Comparison of ENCODE assay signal across 8 cellular contexts in the genomic region with DNA sequence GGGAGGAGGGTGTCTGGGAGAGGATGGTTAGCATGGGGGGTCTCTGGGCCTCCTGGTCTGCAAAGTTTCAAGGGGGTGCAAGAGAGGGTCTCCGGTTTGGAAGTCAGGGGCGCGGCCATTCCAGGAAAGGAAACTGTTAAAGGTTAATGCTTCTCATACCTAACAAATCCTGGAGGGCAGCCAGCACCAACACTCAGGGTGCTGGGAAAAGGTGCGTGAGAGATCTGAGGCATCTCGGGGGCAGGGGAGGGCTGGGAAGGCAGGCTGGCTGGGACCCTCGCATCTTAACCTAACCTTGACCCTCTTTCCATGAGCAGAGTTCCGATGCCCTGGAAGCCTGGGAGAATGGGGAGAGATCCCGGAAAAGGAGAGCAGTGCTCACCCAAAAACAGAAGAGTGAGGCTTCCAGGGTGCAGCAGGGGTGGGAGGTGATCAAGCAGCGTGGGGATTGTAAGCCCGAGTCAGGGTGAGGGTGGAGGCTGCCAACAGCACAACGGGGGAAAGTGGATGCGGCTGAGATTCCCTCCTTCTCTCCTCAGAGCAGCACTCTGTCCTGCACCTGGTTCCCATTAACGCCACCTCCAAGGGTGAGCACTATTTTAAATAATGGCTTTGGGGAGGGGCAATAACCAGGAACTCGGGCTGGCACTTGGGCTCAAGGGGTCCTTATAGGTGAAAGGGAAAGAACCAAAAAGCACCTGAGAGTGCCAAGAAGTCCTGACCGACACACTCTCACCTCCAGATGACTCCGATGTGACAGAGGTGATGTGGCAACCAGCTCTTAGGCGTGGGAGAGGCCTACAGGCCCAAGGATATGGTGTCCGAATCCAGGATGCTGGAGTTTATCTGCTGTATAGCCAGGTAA. TPM values are rescaled to one million over a fixed set of nuclear protein-coding genes. Genes with fewer than 3 reads are reported as not detected.
A peak's percentile ranks its signal among the peaks of the same experiment; 100 is the strongest.
DNase-seq lines count a peak whose midpoint lies in the region; TF ChIP-seq lines count a peak whose summit lies in the region.

No MANE protein-coding gene starts in this region.

- H3K4me2 ChIP-seq in OCI-LY3 (ENCODE audit: low read length) = peak overlapping the region; percentile 100
- H3K4me2 ChIP-seq in parathyroid adenoma (ENCODE audit: low read length) = peak overlapping the region; percentile 99

- H3K27me3 ChIP-seq in OCI-LY3 (ENCODE audit: low read depth, low read length) (no peaks in the 10 kb centered on the region), parathyroid adenoma (ENCODE audit: control insufficient read depth, insufficient read depth, low read length) (no peaks in the 10 kb centered on the region)

- H3K4me1 ChIP-seq in OCI-LY3 (ENCODE audit: low read length) = peaks cover 42% of the 10 kb centered on the region
- H3K4me1 ChIP-seq in parathyroid adenoma = peaks cover 31% of the 10 kb centered on the region

- H3K9me3 Mint-ChIP-seq in Calu3 (ENCODE audit: low read depth, unreplicated experiment) = no peaks in the 10 kb centered on the region

- H3K4me3 ChIP-seq in OCI-LY3 (ENCODE audit: low read length) (peak overlapping the region; percentile 93), epithelial cell of proximal tubule (ENCODE audit: low read depth, low read length) (peak overlapping the region; percentile 89), parathyroid adenoma (ENCODE audit: low read depth, low read length) (peak overlapping the region; percentile 87)

- H3K27ac Mint-ChIP-seq in Calu3 (ENCODE audit: unreplicated experiment) = peak overlapping the region; percentile 87

- H3K36me3 ChIP-seq in OCI-LY3 (replicated peaks; ENCODE audit: low read depth, low read length) (peaks cover 4% of the 10 kb centered on the region), parathyroid adenoma (ENCODE audit: control insufficient read depth, insufficient read depth, low read length) (no peaks in the 10 kb centered on the region)

- no peaks in the 10 kb centered on the region for H4K20me1 ChIP-seq in OCI-LY3 (ENCODE audit: insufficient read depth, low read length)

- DNase-seq in Calu3 = no peak
- DNase-seq in epithelial cell of proximal tubule (ENCODE audit: low read depth) = no peak
- DNase-seq in erythroblast (lab: John Stamatoyannopoulos, UW) = no peak
- DNase-seq in cortex of kidney (lab: John Stamatoyannopoulos, UW) = no peak
- DNase-seq in NCI-H82 treated with DMSO at 0.1 percent for 48 hours (lab: John Stamatoyannopoulos, UW; ENCODE audit: unreplicated experiment) = no peak
- DNase-seq in NCI-H1092 (lab: John Stamatoyannopoulos, UW) = no peak

- H2AFZ ChIP-seq in OCI-LY3 (ENCODE audit: low read depth, low read length) (no peak overlapping the region), parathyroid adenoma (peak overlapping the region; percentile 93)

- H3K36me3 Mint-ChIP-seq in Calu3 (ENCODE audit: insufficient read depth, unreplicated experiment) = peaks cover 63% of the 10 kb centered on the region

- no TSS peak for BruUV-seq in Calu3 (replicated peaks; lab: Mats Ljungman, UMichigan)

- H3K79me2 ChIP-seq in OCI-LY3 (ENCODE audit: low read length) (peaks cover 33% of the 10 kb centered on the region), parathyroid adenoma (peaks cover 19% of the 10 kb centered on the region)

- H3K9ac ChIP-seq in OCI-LY3 (ENCODE audit: low read length) (peak overlapping the region; percentile 98), parathyroid adenoma (peak overlapping the region; percentile 89)

- peak overlapping the region; percentile 90 for H3K4me3 Mint-ChIP-seq in Calu3 (ENCODE audit: low read depth, unreplicated experiment)

- CTCF ChIA-PET in Calu3 (lab: Charles Lee) = interaction anchor here (0.6 to 2.6 kb wide), 8 partner anchors 38 to 278 kb away, joined by 3 to 33 read pairs (median 5); a partner anchor contains a TSS

- no peaks in the 10 kb centered on the region for H3K9me3 ChIP-seq in OCI-LY3 (ENCODE audit: insufficient read depth, low read length)
- H3K9me3 ChIP-seq in parathyroid adenoma (ENCODE audit: control insufficient read depth, low read length) = no peaks in the 10 kb centered on the region

- H3K27me3 Mint-ChIP-seq in Calu3 (ENCODE audit: unreplicated experiment) = no peaks in the 10 kb centered on the region

- intact Hi-C loops in Calu3 (cut with micrococcal nuclease; ENCODE audit: unreplicated experiment) = loop anchor here (5.0 kb wide), 2 partner anchors 122 to 202 kb away; a partner anchor contains a TSS

- no peak for TF ChIP-seq POLR2A in erythroblast (IDR thresholded peaks at IDR 0.05; ENCODE audit: low read length)

- H3K27ac ChIP-seq in OCI-LY3 (ENCODE audit: low read length) (peak overlapping the region; percentile 82), parathyroid adenoma (peak overlapping the region; percentile 96)

- H3K4me1 Mint-ChIP-seq in Calu3 (ENCODE audit: low read depth, unreplicated experiment) = peaks cover 48% of the 10 kb centered on the region

- TF ChIP-seq CTCF in Calu3 (IDR thresholded peaks at IDR 0.05; ENCODE audit: unreplicated experiment) (no peak), OCI-LY3 (IDR thresholded peaks at IDR 0.05; ENCODE audit: low read depth, low read length) (no peak), epithelial cell of proximal tubule (conservative IDR thresholded peaks at IDR 0.05; ENCODE audit: low read depth, low read length) (no peak), parathyroid adenoma (IDR thresholded peaks at IDR 0.05) (no peak)

RNA-seq across cellular contexts. Expression of a gene that starts 1.0 kb away (rescaled TPM):
- total RNA-seq in Calu3 (2022) (19.7 and 25.7 TPM in 2 replicates), epithelial cell of proximal tubule (5.2 and 6.4 TPM in 2 replicates)

RNA-seq across cellular contexts. Expression of a gene that starts 2.2 kb away (rescaled TPM):
- 52.0 and 54.3 TPM in 2 replicates for total RNA-seq in Calu3 (2022)
- 62.9 and 113 TPM in 2 replicates for total RNA-seq in epithelial cell of proximal tubule

RNA-seq across cellular contexts. Expression of a gene that starts 10.7 kb away (rescaled TPM):
- total RNA-seq in Calu3 (2022) (7.7 and 8.4 TPM in 2 replicates), epithelial cell of proximal tubule (25.2 and 31.8 TPM in 2 replicates)

RNA-seq across cellular contexts. Expression of a gene that starts 19.9 kb away (rescaled TPM):
- total RNA-seq in Calu3 (2022) (28.6 and 50.0 TPM in 2 replicates), epithelial cell of proximal tubule (10.7 and 16.7 TPM in 2 replicates)

RNA-seq across cellular contexts. Expression of a gene that starts 24.1 kb away (rescaled TPM):
- total RNA-seq in Calu3 (2022) (34.6 and 36.3 TPM in 2 replicates), epithelial cell of proximal tubule (236 and 272 TPM in 2 replicates)
